In genomic region chr14:100471451-100472093, GRCh38 we compare ENCODE assay signal across 2 cellular contexts.
A peak's percentile ranks its signal among the peaks of the same experiment; 100 is the strongest.
TF ChIP-seq lines count a peak whose summit lies in the region.

No MANE protein-coding gene starts in this region.

TF ChIP-seq in HCT116, 20 proteins besides CTCF, POLR2A, EP300 and RAD21 (continued from another document):
- TF ChIP-seq, protein P1, sequence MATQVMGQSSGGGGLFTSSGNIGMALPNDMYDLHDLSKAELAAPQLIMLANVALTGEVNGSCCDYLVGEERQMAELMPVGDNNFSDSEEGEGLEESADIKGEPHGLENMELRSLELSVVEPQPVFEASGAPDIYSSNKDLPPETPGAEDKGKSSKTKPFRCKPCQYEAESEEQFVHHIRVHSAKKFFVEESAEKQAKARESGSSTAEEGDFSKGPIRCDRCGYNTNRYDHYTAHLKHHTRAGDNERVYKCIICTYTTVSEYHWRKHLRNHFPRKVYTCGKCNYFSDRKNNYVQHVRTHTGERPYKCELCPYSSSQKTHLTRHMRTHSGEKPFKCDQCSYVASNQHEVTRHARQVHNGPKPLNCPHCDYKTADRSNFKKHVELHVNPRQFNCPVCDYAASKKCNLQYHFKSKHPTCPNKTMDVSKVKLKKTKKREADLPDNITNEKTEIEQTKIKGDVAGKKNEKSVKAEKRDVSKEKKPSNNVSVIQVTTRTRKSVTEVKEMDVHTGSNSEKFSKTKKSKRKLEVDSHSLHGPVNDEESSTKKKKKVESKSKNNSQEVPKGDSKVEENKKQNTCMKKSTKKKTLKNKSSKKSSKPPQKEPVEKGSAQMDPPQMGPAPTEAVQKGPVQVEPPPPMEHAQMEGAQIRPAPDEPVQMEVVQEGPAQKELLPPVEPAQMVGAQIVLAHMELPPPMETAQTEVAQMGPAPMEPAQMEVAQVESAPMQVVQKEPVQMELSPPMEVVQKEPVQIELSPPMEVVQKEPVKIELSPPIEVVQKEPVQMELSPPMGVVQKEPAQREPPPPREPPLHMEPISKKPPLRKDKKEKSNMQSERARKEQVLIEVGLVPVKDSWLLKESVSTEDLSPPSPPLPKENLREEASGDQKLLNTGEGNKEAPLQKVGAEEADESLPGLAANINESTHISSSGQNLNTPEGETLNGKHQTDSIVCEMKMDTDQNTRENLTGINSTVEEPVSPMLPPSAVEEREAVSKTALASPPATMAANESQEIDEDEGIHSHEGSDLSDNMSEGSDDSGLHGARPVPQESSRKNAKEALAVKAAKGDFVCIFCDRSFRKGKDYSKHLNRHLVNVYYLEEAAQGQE (IDR thresholded peaks at IDR 0.05; ENCODE audit: low read depth) = no peak
- TF ChIP-seq JUND (IDR thresholded peaks at IDR 0.05) = peak; percentile 76
- peak; percentile 81 for TF ChIP-seq TCF7L2 (IDR thresholded peaks at IDR 0.05; ENCODE audit: borderline replicate concordance, extremely low read depth, insufficient read depth, insufficient read length)
- TF ChIP-seq FOSL1 (IDR thresholded peaks at IDR 0.05; ENCODE audit: low read depth) = peak; percentile 80
- TF ChIP-seq, protein P2, sequence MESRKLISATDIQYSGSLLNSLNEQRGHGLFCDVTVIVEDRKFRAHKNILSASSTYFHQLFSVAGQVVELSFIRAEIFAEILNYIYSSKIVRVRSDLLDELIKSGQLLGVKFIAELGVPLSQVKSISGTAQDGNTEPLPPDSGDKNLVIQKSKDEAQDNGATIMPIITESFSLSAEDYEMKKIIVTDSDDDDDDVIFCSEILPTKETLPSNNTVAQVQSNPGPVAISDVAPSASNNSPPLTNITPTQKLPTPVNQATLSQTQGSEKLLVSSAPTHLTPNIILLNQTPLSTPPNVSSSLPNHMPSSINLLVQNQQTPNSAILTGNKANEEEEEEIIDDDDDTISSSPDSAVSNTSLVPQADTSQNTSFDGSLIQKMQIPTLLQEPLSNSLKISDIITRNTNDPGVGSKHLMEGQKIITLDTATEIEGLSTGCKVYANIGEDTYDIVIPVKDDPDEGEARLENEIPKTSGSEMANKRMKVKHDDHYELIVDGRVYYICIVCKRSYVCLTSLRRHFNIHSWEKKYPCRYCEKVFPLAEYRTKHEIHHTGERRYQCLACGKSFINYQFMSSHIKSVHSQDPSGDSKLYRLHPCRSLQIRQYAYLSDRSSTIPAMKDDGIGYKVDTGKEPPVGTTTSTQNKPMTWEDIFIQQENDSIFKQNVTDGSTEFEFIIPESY (IDR thresholded peaks at IDR 0.05; ENCODE audit: extremely low read depth, insufficient replicate concordance, low read length) = no peak
- TF ChIP-seq SP1 (IDR thresholded peaks at IDR 0.05; ENCODE audit: low read depth) = peak; percentile 74
- TF ChIP-seq, protein P3, sequence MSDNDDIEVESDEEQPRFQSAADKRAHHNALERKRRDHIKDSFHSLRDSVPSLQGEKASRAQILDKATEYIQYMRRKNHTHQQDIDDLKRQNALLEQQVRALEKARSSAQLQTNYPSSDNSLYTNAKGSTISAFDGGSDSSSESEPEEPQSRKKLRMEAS (IDR thresholded peaks at IDR 0.05) = peak; percentile 79

TF ChIP-seq in GM23338, 12 proteins besides CTCF, POLR2A, EP300 and RAD21 (continued from another document):
- TF ChIP-seq ZNF462 (CRISPR knock-in tag; IDR thresholded peaks at IDR 0.05) (no peak), STAT1 (IDR thresholded peaks at IDR 0.05; ENCODE audit: unreplicated experiment) (no peak), ETS1 (IDR thresholded peaks at IDR 0.05) (no peak), NANOG (IDR thresholded peaks at IDR 0.05; ENCODE audit: borderline replicate concordance) (no peak), EZH2 (IDR thresholded peaks at IDR 0.05; ENCODE audit: low read depth, unreplicated experiment) (no peak), CREB1 (CRISPR knock-in tag; IDR thresholded peaks at IDR 0.05; ENCODE audit: low read depth) (no peak)
